8 cellular contexts compared by ENCODE assay signal in genomic region chr14:100306256-100306505, GRCh38. TPM values are rescaled to one million over a fixed set of nuclear protein-coding genes. Genes with fewer than 3 reads are reported as not detected.
A peak's percentile ranks its signal among the peaks of the same experiment; 100 is the strongest.
DNase-seq lines count a peak whose midpoint lies in the region; ATAC-seq and TF ChIP-seq lines count a peak whose summit lies in the region.

Gene SLC25A29, minus strand, starts transcription at chr14:100306444. Its CDS starts 212 bp downstream, at chr14:100306232.

- no peaks in the 10 kb centered on the region for H3K9me3 ChIP-seq in lung (ENCODE audit: control insufficient read depth in 2 of 2, insufficient read depth in 1 of 2, low read length in 1 of 2)

- DNase-seq in activated T-cell treated with anti-CD3 and anti-CD28 coated beads, Interleukin-2, amount 50 U/mL, for 24 hours = no peak
- DNase-seq in activated T-cell treated with anti-CD3 and anti-CD28 coated beads, Interleukin-2, amount 50 U/mL, for 1 hour = no peak
- DNase-seq in caudate nucleus (lab: John Stamatoyannopoulos, UW) (no peak), lung (ENCODE audit: low spot score) (no peak), type B pancreatic cell (ENCODE audit: extremely low spot score, unreplicated experiment) (no peak), NCI-H1092 treated with DMSO at 0.1 percent for 48 hours (lab: John Stamatoyannopoulos, UW) (no peak)

- ATAC-seq in lung (ENCODE audit: insufficient read depth, low FRiP score) (peak; percentile 0), GM21360 (IDR thresholded peaks at IDR 0.05; ENCODE audit: unreplicated experiment) (no peak), GM19328 (IDR thresholded peaks at IDR 0.05; ENCODE audit: unreplicated experiment) (no peak)

- H3K4me3 ChIP-seq in lung = peak within 1 kb of the TSS; percentile 76

- H3K27me3 ChIP-seq in lung (ENCODE audit: control insufficient read depth, insufficient read depth) = no peaks in the 10 kb centered on the region

- H3K4me1 ChIP-seq in lung (ENCODE audit: control insufficient read depth in 2 of 2, insufficient read depth in 2 of 2, low read length in 2 of 2) = peaks cover 0 to 17% of the 10 kb centered on the region in 2 donors

- no peaks in the 10 kb centered on the region for H3K36me3 ChIP-seq in lung (ENCODE audit: control insufficient read depth in 2 of 2, insufficient read depth in 2 of 2, low read length in 2 of 2)

- H3K27ac ChIP-seq in caudate nucleus (ENCODE audit: low read depth, low read length) = peak within 1 kb of the TSS; percentile 70
- peak within 1 kb of the TSS; percentile 90 to 94 for H3K27ac ChIP-seq in lung (ENCODE audit: low read depth in 1 of 2, low read length in 1 of 2)

- peaks cover 2% of the 10 kb centered on the region for H3K27me3 Mint-ChIP-seq in activated T-cell treated with anti-CD3 and anti-CD28 coated beads, Interleukin-2, amount 50 U/mL, for 24 hours
- no peaks in the 10 kb centered on the region for H3K27me3 Mint-ChIP-seq in type B pancreatic cell

- H3K27ac Mint-ChIP-seq in activated T-cell treated with anti-CD3 and anti-CD28 coated beads, Interleukin-2, amount 50 U/mL, for 24 hours = peak within 1 kb of the TSS; percentile 82
- H3K27ac Mint-ChIP-seq in type B pancreatic cell = peak within 1 kb of the TSS; percentile 91

- TF ChIP-seq CTCF in lung (IDR thresholded peaks at IDR 0.05; ENCODE audit: control extremely low read depth, extremely low read depth) (no peak), type B pancreatic cell (conservative IDR thresholded peaks at IDR 0.05) (no peak)

- H3K9me3 Mint-ChIP-seq in activated T-cell treated with anti-CD3 and anti-CD28 coated beads, Interleukin-2, amount 50 U/mL, for 24 hours = no peaks in the 10 kb centered on the region
- H3K9me3 Mint-ChIP-seq in type B pancreatic cell = no peaks in the 10 kb centered on the region

- H3K4me3 Mint-ChIP-seq in activated T-cell treated with anti-CD3 and anti-CD28 coated beads, Interleukin-2, amount 50 U/mL, for 24 hours = peak within 1 kb of the TSS; percentile 80
- peak within 1 kb of the TSS; percentile 96 for H3K4me3 Mint-ChIP-seq in type B pancreatic cell

- WGBS in lung, 2 donors = 0 to 1% methylated on average over 25 to 32 of the region's 32 CpGs

- H3K4me1 Mint-ChIP-seq in activated T-cell treated with anti-CD3 and anti-CD28 coated beads, Interleukin-2, amount 50 U/mL, for 24 hours (ENCODE audit: low read depth) = peaks cover 25% of the 10 kb centered on the region
- H3K4me1 Mint-ChIP-seq in type B pancreatic cell (ENCODE audit: unreplicated experiment) = peaks cover 40% of the 10 kb centered on the region

- H3K36me3 Mint-ChIP-seq in activated T-cell treated with anti-CD3 and anti-CD28 coated beads, Interleukin-2, amount 50 U/mL, for 24 hours (ENCODE audit: low read depth) = no peaks in the 10 kb centered on the region
- peaks cover 5% of the 10 kb centered on the region for H3K36me3 Mint-ChIP-seq in type B pancreatic cell

RNA-seq across cellular contexts. Expression of gene SLC25A29, which starts in this region (rescaled TPM):
- total RNA-seq in lung (10 to 100 TPM; 45.6 to 75.3 TPM), type B pancreatic cell (ENCODE audit: low replicate concordance) (72.8 and 101 TPM in 2 replicates)
- 10 to 100 TPM; 34.6 to 91.0 TPM for polyA plus RNA-seq in lung
